ENCODE assay signal across 26 cellular contexts in the genomic region with DNA sequence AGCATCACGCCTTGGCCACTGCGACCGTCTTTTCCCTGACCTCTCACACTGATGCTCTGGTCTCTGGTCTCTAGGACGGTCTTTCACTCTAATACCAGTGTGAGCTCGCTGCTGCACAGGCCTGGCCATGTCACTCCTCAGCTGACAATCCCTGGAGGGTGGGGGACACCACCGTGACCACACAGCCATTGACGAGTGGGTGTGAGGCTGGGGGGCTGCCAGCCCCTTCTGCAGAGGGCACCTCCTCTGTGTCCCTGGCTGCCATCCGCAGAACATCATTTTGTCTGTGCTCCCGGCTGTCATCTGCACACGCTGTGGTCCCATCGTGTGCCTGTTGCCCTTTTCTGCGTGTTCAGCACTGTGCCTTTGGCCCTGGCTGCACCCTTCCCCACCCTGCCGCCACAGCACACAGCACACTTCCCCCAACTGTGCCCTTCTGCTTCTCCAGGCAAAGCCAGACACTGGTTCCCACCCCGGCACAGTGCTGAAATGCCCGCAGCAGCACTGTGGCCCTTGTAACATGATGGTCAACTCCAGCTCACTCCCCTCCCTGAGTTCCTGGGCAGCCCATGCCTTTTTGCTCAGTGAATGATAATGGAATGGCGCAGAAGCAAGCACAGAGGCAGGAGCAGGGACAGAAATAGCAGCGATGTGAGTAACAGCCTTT. TPM values are rescaled to one million over a fixed set of nuclear protein-coding genes. Genes with fewer than 3 reads are reported as not detected.
DNase-seq lines count a peak whose midpoint lies in the region; ATAC-seq, FAIRE-seq and TF ChIP-seq lines count a peak whose summit lies in the region.
"Had no signal": no experiment of that assay in that cellular context is flagged by ENCODE, and none has a peak within 500 bp of the region (broad histone marks: within the 10 kb centered on the region; RNA-seq: fewer than 3 reads in every experiment).

No MANE protein-coding gene starts in this region.

- no peak overlapping the region for H3K9ac ChIP-seq in kidney (ENCODE audit: low read length in 2 of 2)
- H3K9ac ChIP-seq: parathyroid adenoma had no signal

- FAIRE-seq in kidney (lab: Jason Lieb, UNC), result no peak
- FAIRE-seq: GM12891 had no signal

- H3K4me3 Mint-ChIP-seq in natural killer cell, result peak overlapping the region; percentile 56
- H3K4me3 Mint-ChIP-seq in natural killer cell treated with Interleukin-12 subunit alpha and Interleukin-12 subunit beta and Interleukin-15 and Interleukin-18, amount 100 ng/mL, for 72 hours, result no peak overlapping the region
- no peak overlapping the region for H3K4me3 Mint-ChIP-seq in activated T-helper 17 cell treated with anti-CD3 and anti-CD28 coated beads, Interleukin-2, amount 50 U/mL, for 72 hours
- H3K4me3 Mint-ChIP-seq in naive thymus-derived CD8-positive, alpha-beta T cell, result peak overlapping the region in 6 of 10 donors; percentile 64 to 89 (median 74)
- H3K4me3 Mint-ChIP-seq: GM23338 had no signal

- peaks cover 11 to 17% of the 10 kb centered on the region in 2 donors for H3K4me1 Mint-ChIP-seq in natural killer cell
- H3K4me1 Mint-ChIP-seq in natural killer cell treated with Interleukin-12 subunit alpha and Interleukin-12 subunit beta and Interleukin-15 and Interleukin-18, amount 100 ng/mL, for 72 hours (ENCODE audit: low read depth in 2 of 2), result peaks cover 0 to 9% of the 10 kb centered on the region in 2 donors
- no peaks in the 10 kb centered on the region for H3K4me1 Mint-ChIP-seq in activated T-helper 17 cell treated with anti-CD3 and anti-CD28 coated beads, Interleukin-2, amount 50 U/mL, for 72 hours
- H3K4me1 Mint-ChIP-seq in naive thymus-derived CD8-positive, alpha-beta T cell, result peaks cover 20 to 34% (median 29%) of the 10 kb centered on the region in 4 donors

- intact Hi-C loops in natural killer cell (cut with micrococcal nuclease), result loop anchor here (10.0 kb wide), 1 partner anchor 671 kb away; no protein-coding TSS in a partner anchor
- intact Hi-C loops in kidney (cut with DNase I), result no loop called here

- H3K9me3 Mint-ChIP-seq in natural killer cell, result no peaks in the 10 kb centered on the region
- no peaks in the 10 kb centered on the region for H3K9me3 Mint-ChIP-seq in natural killer cell treated with Interleukin-12 subunit alpha and Interleukin-12 subunit beta and Interleukin-15 and Interleukin-18, amount 100 ng/mL, for 72 hours
- H3K9me3 Mint-ChIP-seq in activated T-helper 17 cell treated with anti-CD3 and anti-CD28 coated beads, Interleukin-2, amount 50 U/mL, for 72 hours, result no peaks in the 10 kb centered on the region
- no peaks in the 10 kb centered on the region for H3K9me3 Mint-ChIP-seq in naive thymus-derived CD8-positive, alpha-beta T cell
- H3K9me3 Mint-ChIP-seq: CD4-positive, alpha-beta memory T cell; GM23338; naive B cell; stimulated activated naive B cell treated with anti-CD40 and anti-IgM and Interleukin-4, amounts not matched to agents 10 μg/mL and 1 μg/mL and 100 μg/mL, for 72 hours had no signal

- DNase-seq in natural killer cell (no peak), islet precursor cell (no peak), kidney (no peak)
- no peak for DNase-seq in natural killer cell treated with Interleukin-12 subunit alpha and Interleukin-12 subunit beta and Interleukin-15 and Interleukin-18, amount 100 ng/mL, for 72 hours (ENCODE audit: low spot score)
- no peak for DNase-seq in naive thymus-derived CD8-positive, alpha-beta T cell
- DNase-seq: activated CD4-positive, CD25-positive, alpha-beta regulatory T cell; activated CD8-positive, alpha-beta memory T cell treated with anti-CD3 and anti-CD28 coated beads, Interleukin-2, amount 50 U/mL, for 48 hours; left ventricle myocardium inferior; naive B cell; NCI-H1417 treated with DMSO at 0.1 percent for 48 hours; NCI-H2081; NCI-H226; NCI-H69; SIG-M5; sigmoid colon; stimulated activated CD4-positive, alpha-beta T cell treated with anti-CD3 and anti-CD28 coated beads, Interleukin-4, amount 100 ng/mL, for 4 hours; stimulated activated naive B cell treated with anti-CD40 and anti-IgM and Interleukin-4, amounts not matched to agents 10 μg/mL and 1 μg/mL and 100 μg/mL, for 72 hours had no signal

- peaks cover 15 to 23% of the 10 kb centered on the region in 2 donors for H3K27me3 Mint-ChIP-seq in natural killer cell (ENCODE audit: low read depth in 2 of 2)
- peaks cover 9 to 12% of the 10 kb centered on the region in 2 donors for H3K27me3 Mint-ChIP-seq in natural killer cell treated with Interleukin-12 subunit alpha and Interleukin-12 subunit beta and Interleukin-15 and Interleukin-18, amount 100 ng/mL, for 72 hours
- H3K27me3 Mint-ChIP-seq in activated T-helper 17 cell treated with anti-CD3 and anti-CD28 coated beads, Interleukin-2, amount 50 U/mL, for 72 hours, result peaks cover 3% of the 10 kb centered on the region
- no peaks in the 10 kb centered on the region for H3K27me3 Mint-ChIP-seq in naive thymus-derived CD8-positive, alpha-beta T cell

- H3K4me3 ChIP-seq in kidney (ENCODE audit: low read length in 2 of 2), result no peak overlapping the region
- H3K4me3 ChIP-seq: dorsolateral prefrontal cortex, GM23338, left ventricle myocardium inferior, sigmoid colon had no signal

- ATAC-seq in natural killer cell, result no peak
- ATAC-seq in natural killer cell treated with Interleukin-12 subunit alpha and Interleukin-12 subunit beta and Interleukin-15 and Interleukin-18, amount 100 ng/mL, for 72 hours, result no peak
- no peak for ATAC-seq in activated T-helper 17 cell treated with anti-CD3 and anti-CD28 coated beads, Interleukin-2, amount 50 U/mL, for 72 hours (replicated peaks)
- no peak for ATAC-seq in naive thymus-derived CD8-positive, alpha-beta T cell
- ATAC-seq in HG03108 (IDR thresholded peaks at IDR 0.05; ENCODE audit: unreplicated experiment), result no peak
- ATAC-seq: GM23338; Panc1; stimulated activated naive B cell treated with anti-CD40 and anti-IgM and Interleukin-4, amounts not matched to agents 10 μg/mL and 1 μg/mL and 100 μg/mL, for 72 hours had no signal

- no peaks in the 10 kb centered on the region for H3K36me3 Mint-ChIP-seq in natural killer cell
- no peaks in the 10 kb centered on the region for H3K36me3 Mint-ChIP-seq in natural killer cell treated with Interleukin-12 subunit alpha and Interleukin-12 subunit beta and Interleukin-15 and Interleukin-18, amount 100 ng/mL, for 72 hours
- no peaks in the 10 kb centered on the region for H3K36me3 Mint-ChIP-seq in activated T-helper 17 cell treated with anti-CD3 and anti-CD28 coated beads, Interleukin-2, amount 50 U/mL, for 72 hours (ENCODE audit: low read depth)
- H3K36me3 Mint-ChIP-seq in naive thymus-derived CD8-positive, alpha-beta T cell, result no peaks in the 10 kb centered on the region
- H3K36me3 Mint-ChIP-seq: CD4-positive, alpha-beta memory T cell; naive B cell had no signal

- POLR2A ChIA-PET in naive thymus-derived CD8-positive, alpha-beta T cell (lab: Charles Lee), result no interaction called here

- H3K4me1 ChIP-seq in kidney (ENCODE audit: control insufficient read depth in 1 of 2, insufficient read depth in 1 of 2, low read depth in 1 of 2, low read length in 2 of 2), result peaks cover 0 to 4% of the 10 kb centered on the region in 2 donors
- H3K4me1 ChIP-seq: parathyroid adenoma had no signal

- H3K27ac Mint-ChIP-seq in natural killer cell, result no peak overlapping the region
- no peak overlapping the region for H3K27ac Mint-ChIP-seq in natural killer cell treated with Interleukin-12 subunit alpha and Interleukin-12 subunit beta and Interleukin-15 and Interleukin-18, amount 100 ng/mL, for 72 hours
- peak overlapping the region; percentile 51 for H3K27ac Mint-ChIP-seq in activated T-helper 17 cell treated with anti-CD3 and anti-CD28 coated beads, Interleukin-2, amount 50 U/mL, for 72 hours
- H3K27ac Mint-ChIP-seq in naive thymus-derived CD8-positive, alpha-beta T cell, result peak overlapping the region in 6 of 10 donors; percentile 25 to 91 (median 63)
- H3K27ac Mint-ChIP-seq: GM23338; naive B cell; stimulated activated naive B cell treated with anti-CD40 and anti-IgM and Interleukin-4, amounts not matched to agents 10 μg/mL and 1 μg/mL and 100 μg/mL, for 72 hours had no signal

- TF ChIP-seq CTCF in natural killer cell (IDR thresholded peaks at IDR 0.05), result no peak
- TF ChIP-seq CTCF in kidney (IDR thresholded peaks at IDR 0.05; ENCODE audit: borderline replicate concordance, extremely low read depth, insufficient read depth), result no peak

- H3K9me3 ChIP-seq in kidney (ENCODE audit: control insufficient read depth in 1 of 2, low read length in 2 of 2), result no peaks in the 10 kb centered on the region
- H3K9me3 ChIP-seq: left ventricle myocardium inferior, sigmoid colon had no signal

- no peak overlapping the region for H3K27ac ChIP-seq in kidney (ENCODE audit: low read depth in 2 of 2, low read length in 2 of 2)
- H3K27ac ChIP-seq: dorsolateral prefrontal cortex, HL-60, left ventricle myocardium inferior, parathyroid adenoma, sigmoid colon had no signal

- no peaks in the 10 kb centered on the region for H3K36me3 ChIP-seq in kidney (ENCODE audit: control insufficient read depth in 1 of 2, insufficient read depth in 2 of 2, low read length in 2 of 2)
- H3K36me3 ChIP-seq: left ventricle myocardium inferior, sigmoid colon had no signal

RNA-seq across cellular contexts. Expression of gene INHBB, which starts 30.4 kb away (rescaled TPM):
- total RNA-seq in natural killer cell, result under 1 TPM in 2 of 3 donors, not detected in 1; 0.07 to 0.10 TPM
- not detected for total RNA-seq in natural killer cell treated with Interleukin-12 subunit alpha and Interleukin-12 subunit beta and Interleukin-15 and Interleukin-18, amount 100 ng/mL, for 72 hours
- total RNA-seq in activated T-helper 17 cell treated with anti-CD3 and anti-CD28 coated beads, Interleukin-2, amount 50 U/mL, for 72 hours, result not detected
- total RNA-seq in naive thymus-derived CD8-positive, alpha-beta T cell, result not detected
- polyA plus RNA-seq in naive thymus-derived CD8-positive, alpha-beta T cell, result not detected
- total RNA-seq in kidney, result 3.7 TPM
- polyA plus RNA-seq in kidney (ENCODE audit: insufficient read depth, low read depth, low replicate concordance), result 0.49 TPM
- total RNA-seq: CD4-positive, alpha-beta memory T cell had no signal
- polyA plus RNA-seq: CD4-positive, alpha-beta memory T cell; GM23338 had no signal

Comparison
In these comparisons a context has a peak if more than half of its experiments do, and no peak if none do; other contexts are left out.
1. H3K4me3 Mint-ChIP-seq: peak in natural killer cell (single experiment) and naive thymus-derived CD8-positive, alpha-beta T cell (6 of 10); none in natural killer cell treated with Interleukin-12 subunit alpha and Interleukin-12 subunit beta and Interleukin-15 and Interleukin-18, amount 100 ng/mL, for 72 hours (single experiment) and activated T-helper 17 cell treated with anti-CD3 and anti-CD28 coated beads, Interleukin-2, amount 50 U/mL, for 72 hours (single experiment).
2. H3K27ac Mint-ChIP-seq: peak in activated T-helper 17 cell treated with anti-CD3 and anti-CD28 coated beads, Interleukin-2, amount 50 U/mL, for 72 hours (single experiment) and naive thymus-derived CD8-positive, alpha-beta T cell (6 of 10); none in natural killer cell (0 of 2) and natural killer cell treated with Interleukin-12 subunit alpha and Interleukin-12 subunit beta and Interleukin-15 and Interleukin-18, amount 100 ng/mL, for 72 hours (0 of 2).